ENCODE assay signal across 1 cellular context in genomic region chr2:37918742-37919186, GRCh38.
TF ChIP-seq lines count a peak whose summit lies in the region.

No MANE protein-coding gene starts in this region.

TF ChIP-seq in HepG2, 621 proteins besides CTCF, POLR2A, EP300 and RAD21 (continued from another document and continues in another):
- TF ChIP-seq FOXA1 (IDR thresholded peaks at IDR 0.05) (no peak), FOXA1 (CRISPR knock-in tag; IDR thresholded peaks at IDR 0.05) (peak; percentile 76), FOXP4 (CRISPR knock-in tag; IDR thresholded peaks at IDR 0.05) (peak; percentile 97), ZNF768 (CRISPR knock-in tag; IDR thresholded peaks at IDR 0.05) (no peak), ZSCAN25 (CRISPR knock-in tag; IDR thresholded peaks at IDR 0.05) (0 out of 2 replicates have a peak, but pooled peaks have one; percentile 28), ELF3 (CRISPR knock-in tag; IDR thresholded peaks at IDR 0.05) (peak; percentile 99), MEF2D (CRISPR knock-in tag; IDR thresholded peaks at IDR 0.05) (peak; percentile 90), ZNF570 (CRISPR knock-in tag; IDR thresholded peaks at IDR 0.05; ENCODE audit: borderline replicate concordance) (no peak), KDM1A (CRISPR knock-in tag; IDR thresholded peaks at IDR 0.05) (peak; percentile 86), THAP11 (CRISPR knock-in tag; IDR thresholded peaks at IDR 0.05) (peak; percentile 86), ZNF800 (CRISPR knock-in tag; IDR thresholded peaks at IDR 0.05) (no peak), DMTF1 (CRISPR knock-in tag; IDR thresholded peaks at IDR 0.05) (no peak), ZSCAN21 (CRISPR knock-in tag; IDR thresholded peaks at IDR 0.05; ENCODE audit: borderline replicate concordance) (no peak), ZHX1 (CRISPR knock-in tag; IDR thresholded peaks at IDR 0.05; ENCODE audit: low read depth) (no peak), SIX1 (CRISPR knock-in tag; IDR thresholded peaks at IDR 0.05; ENCODE audit: borderline replicate concordance) (peak; percentile 86; the same call in 1 of the 2 replicates), ZNF660 (CRISPR knock-in tag; IDR thresholded peaks at IDR 0.05; ENCODE audit: borderline replicate concordance, low read depth) (no peak), PAXIP1 (CRISPR knock-in tag; conservative IDR thresholded peaks at IDR 0.05) (peak; percentile 99), BRF2 (CRISPR knock-in tag; IDR thresholded peaks at IDR 0.05) (no peak), EHMT2 (IDR thresholded peaks at IDR 0.05; ENCODE audit: borderline replicate concordance, low read depth, low read length) (peak; percentile 78; the same call in 1 of the 2 replicates), ZNF775 (CRISPR knock-in tag; IDR thresholded peaks at IDR 0.05; ENCODE audit: borderline replicate concordance) (no peak), ZNF609 (CRISPR knock-in tag; IDR thresholded peaks at IDR 0.05; ENCODE audit: borderline replicate concordance) (peak; percentile 89), NR2F2 (IDR thresholded peaks at IDR 0.05; ENCODE audit: borderline replicate concordance, low read depth) (peak; percentile 96), ZNF607 (CRISPR knock-in tag; IDR thresholded peaks at IDR 0.05; ENCODE audit: borderline replicate concordance) (no peak), SAP130 (CRISPR knock-in tag; IDR thresholded peaks at IDR 0.05; ENCODE audit: low read depth) (peak; percentile 89), HMG20B (CRISPR knock-in tag; conservative IDR thresholded peaks at IDR 0.05) (peak; percentile 94), CCAR2 (optimal IDR thresholded peaks at IDR 0.05; ENCODE audit: low read depth, low read length) (no peak), ATF1 (CRISPR knock-in tag; IDR thresholded peaks at IDR 0.05) (no peak), ZNF142 (CRISPR knock-in tag; IDR thresholded peaks at IDR 0.05) (0 out of 2 replicates have a peak, but pooled peaks have one; percentile 28), BCL6 (CRISPR knock-in tag; IDR thresholded peaks at IDR 0.05) (peak; percentile 99), HNRNPK (IDR thresholded peaks at IDR 0.05; ENCODE audit: low read depth, low read length, poor library complexity, severe bottlenecking) (no peak), MTF1 (CRISPR knock-in tag; IDR thresholded peaks at IDR 0.05) (no peak)
